Comparison of ENCODE assay signal across 33 cellular contexts in the genomic region with DNA sequence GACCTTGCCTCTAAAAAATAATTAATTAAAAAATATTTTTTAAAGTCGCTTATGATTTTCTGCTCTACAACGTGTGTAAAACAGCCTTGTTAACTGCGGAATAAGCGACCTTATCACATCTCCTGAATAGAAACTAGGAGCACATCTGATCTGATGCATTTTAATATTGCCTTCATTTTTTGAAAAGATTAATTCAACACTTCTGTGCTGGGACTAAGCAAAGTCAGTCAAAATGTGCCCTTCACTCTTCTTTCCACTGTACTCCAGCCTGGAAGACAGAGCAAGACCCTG. TPM values are rescaled to one million over a fixed set of nuclear protein-coding genes. Genes with fewer than 3 reads are reported as not detected.
"Had no signal": no experiment of that assay in that cellular context is flagged by ENCODE, and none has a peak within 500 bp of the region (broad histone marks: within the 10 kb centered on the region; RNA-seq: fewer than 3 reads in every experiment).

No MANE protein-coding gene starts in this region.

- H3K27me3 ChIP-seq: MG63 had no signal

- H3K27ac ChIP-seq: KMS-11 had no signal

- H3K36me3 ChIP-seq: MG63 had no signal

- H3K4me3 ChIP-seq: MG63 had no signal

- H3K4me2 ChIP-seq: KMS-11 had no signal

- DNase-seq: Karpas-422, Kasumi-1, KG1, MG63, MM.1S, MV-4-11, NCI-H1048, NCI-H1092, NCI-H1105, NCI-H1105 treated with DMSO at 0.1 percent for 48 hours, NCI-H1417 treated with DMSO at 0.1 percent for 48 hours, NCI-H1436, NCI-H1436 treated with DMSO at 0.1 percent for 48 hours, NCI-H1694, NCI-H1694 treated with DMSO at 0.1 percent for 48 hours, NCI-H187, NCI-H187 treated with DMSO at 0.1 percent for 48 hours, NCI-H1930, NCI-H2029, NCI-H2029 treated with DMSO at 0.1 percent for 48 hours, NCI-H2081, NCI-H2081 treated with DMSO at 0.1 percent for 48 hours, NCI-H2107, NCI-H2227 treated with DMSO at 0.1 percent for 48 hours, NCI-H226, NCI-H446, NCI-H446 treated with DMSO at 0.1 percent for 48 hours, NCI-H510A had no signal

- H3K9me3 ChIP-seq: MG63 had no signal

- H3K9ac ChIP-seq: KMS-11 had no signal

RNA-seq across cellular contexts. Expression of a gene that starts 12.6 kb away (rescaled TPM):
- total RNA-seq: LHCN-M2, M059J, MCF 10A, NCI-H460 had no signal

RNA-seq across cellular contexts. Expression of a gene that starts 17.3 kb away (rescaled TPM):
- total RNA-seq: LHCN-M2, M059J, MCF 10A, NCI-H460 had no signal

RNA-seq across cellular contexts. Expression of a gene that starts 27.8 kb away (rescaled TPM):
- total RNA-seq: LHCN-M2, M059J, MCF 10A, NCI-H460 had no signal

RNA-seq across cellular contexts. Expression of a gene that starts 39.8 kb away (rescaled TPM):
- total RNA-seq: LHCN-M2 had no signal
